21 cellular contexts compared by ENCODE assay signal in genomic region chr3:160150066-160150465, GRCh38.
DNase-seq lines count a peak whose midpoint lies in the region; ATAC-seq, FAIRE-seq and TF ChIP-seq lines count a peak whose summit lies in the region.
"Had no signal": no experiment of that assay in that cellular context is flagged by ENCODE, and none has a peak within 500 bp of the region (broad histone marks: within the 10 kb centered on the region; RNA-seq: fewer than 3 reads in every experiment).

No MANE protein-coding gene starts in this region.

- H3K79me2 ChIP-seq in H1 (ENCODE audit: control insufficient read depth in 1 of 2, insufficient read depth in 2 of 2, low read length in 2 of 2), result no peaks in the 10 kb centered on the region

- H2BK5ac ChIP-seq in H1 (ENCODE audit: low read depth, low read length), result no peak overlapping the region

- no peak overlapping the region for H4K8ac ChIP-seq in H1 (ENCODE audit: extremely low read depth, insufficient read depth, low read length)

- no peak for TF ChIP-seq RAD21 in H1 (IDR thresholded peaks at IDR 0.05 in 1 of 2, conservative IDR thresholded peaks at IDR 0.05 in 1 of 2; ENCODE audit: low read depth in 2 of 2, low read length in 2 of 2)

- 82% methylated on average over 3 of the region's 3 CpGs; no CpG with 5 or more reads in 1 of the 2 experiments for WGBS in H1 (ENCODE audit: extremely low coverage in 1 of 2, insufficient coverage in 1 of 2, insufficient read length in 1 of 2, insufficient replicate concordance in 2 of 2, low coverage in 1 of 2, low lambda C conversion rate in 2 of 2, missing lambda C conversion rate in 1 of 2), 2 experiments

- peaks cover 3% of the 10 kb centered on the region for H3K27me3 Mint-ChIP-seq in CD8-positive, alpha-beta T cell (ENCODE audit: low read depth)

- no peak overlapping the region for H3K4me3 Mint-ChIP-seq in CD8-positive, alpha-beta T cell
- H3K4me3 Mint-ChIP-seq: CD4-positive, CD25-positive, alpha-beta regulatory T cell had no signal

- POLR2A ChIA-PET in H1 (lab: Charles Lee; ENCODE audit: partially characterized antibody), result interaction anchor here (1.7 kb wide), 1 partner anchor 16 kb away, joined by 3 read pairs; no protein-coding TSS in a partner anchor
- POLR2A ChIA-PET in CD8-positive, alpha-beta T cell (lab: Charles Lee), result no interaction called here

- H3K9ac ChIP-seq in H1 (replicated peaks in 1 of 4; ENCODE audit: extremely low read depth in 1 of 4, low read depth in 3 of 4, low read length in 3 of 4), result no peak overlapping the region
- H3K9ac ChIP-seq: BLaER1, SK-N-SH had no signal

- no peak overlapping the region for H3K4me2 ChIP-seq in H1 (ENCODE audit: insufficient read depth in 1 of 2, low read depth in 2 of 2, low read length in 2 of 2)
- H3K4me2 ChIP-seq: BLaER1, SK-N-SH had no signal

- H3K4me1 ChIP-seq in right atrium auricular region, result no peaks in the 10 kb centered on the region
- H3K4me1 ChIP-seq in H1 (replicated peaks in 1 of 4; ENCODE audit: control insufficient read depth in 3 of 4, insufficient read depth in 4 of 4, low read length in 3 of 4), result no peaks in the 10 kb centered on the region
- no peaks in the 10 kb centered on the region for H3K4me1 ChIP-seq in CD8-positive, alpha-beta T cell (ENCODE audit: insufficient read depth, low read length)
- H3K4me1 ChIP-seq: BLaER1, Peyer's patch had no signal

- H3K9me3 Mint-ChIP-seq in CD8-positive, alpha-beta T cell, result no peaks in the 10 kb centered on the region

- H3K36me3 ChIP-seq in right atrium auricular region (no peaks in the 10 kb centered on the region), H1 (ENCODE audit: control insufficient read depth in 2 of 4, insufficient read depth in 4 of 4, low read length in 3 of 4) (no peaks in the 10 kb centered on the region)
- H3K36me3 ChIP-seq in CD8-positive, alpha-beta T cell (ENCODE audit: insufficient read depth, low read length), result no peaks in the 10 kb centered on the region
- H3K36me3 ChIP-seq: BLaER1, MG63, Peyer's patch had no signal

- FAIRE-seq in H1 (lab: Jason Lieb, UNC), result no peak
- no peak for FAIRE-seq in frontal cortex (lab: Jason Lieb, UNC)
- FAIRE-seq: D721Med, GM19239 had no signal

- H3K14ac ChIP-seq in H1 (ENCODE audit: insufficient read length), result no peak overlapping the region

- H3K4ac ChIP-seq in H1 (replicated peaks; ENCODE audit: insufficient read length, low read depth, low read length), result no peak overlapping the region

- H2AFZ ChIP-seq in H1 (ENCODE audit: low read length), result 0 out of 2 replicates have a peak overlapping the region, but pooled peaks have one; percentile 6

- no peaks in the 10 kb centered on the region for H4K20me1 ChIP-seq in H1 (replicated peaks in 1 of 2; ENCODE audit: control insufficient read depth in 1 of 2, insufficient read depth in 2 of 2, low read length in 2 of 2)
- H4K20me1 ChIP-seq: BLaER1 had no signal

- H2BK12ac ChIP-seq in H1 (ENCODE audit: low read depth, low read length), result no peak overlapping the region

- TF ChIP-seq POLR2A in H1 (IDR thresholded peaks at IDR 0.05; ENCODE audit: control extremely low read depth in 1 of 2, low read depth in 2 of 2, low read length in 2 of 2), result no peak

- H3K36me3 Mint-ChIP-seq in CD8-positive, alpha-beta T cell, result no peaks in the 10 kb centered on the region
- H3K36me3 Mint-ChIP-seq: CD4-positive, CD25-positive, alpha-beta regulatory T cell had no signal

- no peaks in the 10 kb centered on the region for H3K79me1 ChIP-seq in H1 (ENCODE audit: low read depth, low read length)

- no peak for TF ChIP-seq EP300 in H1 (IDR thresholded peaks at IDR 0.05; ENCODE audit: borderline replicate concordance in 1 of 2, low read depth in 2 of 2, low read length in 2 of 2)

- H3K27ac ChIP-seq in right atrium auricular region, result peak overlapping the region in 1 of 2 donors; percentile 37
- H3K27ac ChIP-seq in H1 (ENCODE audit: low read depth, low read length), result no peak overlapping the region
- H3K27ac ChIP-seq in CD8-positive, alpha-beta T cell (ENCODE audit: low read depth, low read length), result no peak overlapping the region
- H3K27ac ChIP-seq: BLaER1, Peyer's patch had no signal

- no peaks in the 10 kb centered on the region for H3K23me2 ChIP-seq in H1 (ENCODE audit: low read depth, low read length)

- H3K4me3 ChIP-seq in right atrium auricular region (no peak overlapping the region), H1 (ENCODE audit: extremely low read depth in 1 of 4, insufficient read depth in 2 of 4, low read depth in 3 of 4, low read length in 4 of 4) (no peak overlapping the region), fibroblast of the aortic adventitia (ENCODE audit: low read depth, low read length) (no peak overlapping the region)
- no peak overlapping the region for H3K4me3 ChIP-seq in CD8-positive, alpha-beta T cell (ENCODE audit: low read depth, low read length)
- H3K4me3 ChIP-seq: BLaER1, MG63, Peyer's patch had no signal

- no peak overlapping the region for H3K18ac ChIP-seq in H1 (ENCODE audit: extremely low read depth, low read length)

- no peak overlapping the region for H3K27ac Mint-ChIP-seq in CD8-positive, alpha-beta T cell
- H3K27ac Mint-ChIP-seq: CD4-positive, CD25-positive, alpha-beta regulatory T cell had no signal

- H3K23ac ChIP-seq in H1 (ENCODE audit: insufficient read length), result no peak overlapping the region

- no peak overlapping the region for H2BK120ac ChIP-seq in H1 (replicated peaks; ENCODE audit: low read depth, low read length)

- H2BK20ac ChIP-seq in H1 (ENCODE audit: low read length), result no peak overlapping the region

- H2AK5ac ChIP-seq in H1 (ENCODE audit: low read depth, low read length), result no peak overlapping the region

- intact Hi-C loops in left cardiac atrium (cut with DNase I), result no loop called here
- intact Hi-C loops in CD8-positive, alpha-beta T cell (cut with DNase I, micrococcal nuclease), result no loop called here

- no peaks in the 10 kb centered on the region for H3K9me3 ChIP-seq in right atrium auricular region
- H3K9me3 ChIP-seq in H1 (ENCODE audit: insufficient read depth in 2 of 2, low read depth in 1 of 2, low read length in 1 of 2), result no peaks in the 10 kb centered on the region
- no peaks in the 10 kb centered on the region for H3K9me3 ChIP-seq in CD8-positive, alpha-beta T cell (ENCODE audit: low read length)
- H3K9me3 ChIP-seq: BLaER1, MG63, Peyer's patch, SK-N-SH had no signal

- no peak overlapping the region for H4K5ac ChIP-seq in H1 (ENCODE audit: insufficient read length, low read depth, low read length)

- H2BK15ac ChIP-seq in H1 (ENCODE audit: low read length), result no peak overlapping the region

- CTCF ChIA-PET in H1 (lab: Charles Lee; ENCODE audit: partially characterized antibody), result interaction anchor here (1.4 kb wide), 1 partner anchor 117 kb away, joined by 4 read pairs; no protein-coding TSS in a partner anchor
- CTCF ChIA-PET in CD8-positive, alpha-beta T cell (lab: Charles Lee), result no interaction called here

- H3K27me3 ChIP-seq in right atrium auricular region (no peaks in the 10 kb centered on the region), H1 (replicated peaks in 1 of 4; ENCODE audit: control insufficient read depth in 3 of 4, extremely low read depth in 1 of 4, insufficient read depth in 3 of 4, low read length in 3 of 4) (no peaks in the 10 kb centered on the region)
- H3K27me3 ChIP-seq in CD8-positive, alpha-beta T cell (ENCODE audit: insufficient read depth, low read length), result no peaks in the 10 kb centered on the region
- H3K27me3 ChIP-seq: BLaER1, MG63, Peyer's patch had no signal

- no peak overlapping the region for H4K91ac ChIP-seq in H1 (replicated peaks; ENCODE audit: insufficient read length, low read length)

- no peak for TF ChIP-seq CTCF in right atrium auricular region (IDR thresholded peaks at IDR 0.05)
- TF ChIP-seq CTCF in H1 (IDR thresholded peaks at IDR 0.05; ENCODE audit: control extremely low read depth in 1 of 3, insufficient read depth in 1 of 3, low read depth in 1 of 3, low read length in 3 of 3), result no peak
- no peak for TF ChIP-seq CTCF in fibroblast of the aortic adventitia (IDR thresholded peaks at IDR 0.05; ENCODE audit: insufficient read depth, low read length)
- no peak for TF ChIP-seq CTCF in CD8-positive, alpha-beta T cell (IDR thresholded peaks at IDR 0.05)

- ATAC-seq in left cardiac atrium, result peak in 1 of 2 donors; percentile 79
- ATAC-seq in CD8-positive, alpha-beta T cell, result no peak

- no peaks in the 10 kb centered on the region for H3K4me1 Mint-ChIP-seq in CD8-positive, alpha-beta T cell (ENCODE audit: low read depth)

- no peak overlapping the region for H3K56ac ChIP-seq in H1 (replicated peaks; ENCODE audit: insufficient read length, low read depth, low read length)

- DNase-seq in left cardiac atrium (peak; percentile 51), right atrium auricular region (ENCODE audit: low spot score) (no peak), H1 (ENCODE audit: low read depth in 1 of 2, low spot score in 2 of 2) (no peak), fibroblast of the aortic adventitia (ENCODE audit: low read depth) (peak; percentile 75), frontal cortex (ENCODE audit: low spot score in 2 of 2) (no peak)
- no peak for DNase-seq in stimulated activated CD4-positive, alpha-beta T cell treated with anti-CD3 and anti-CD28 coated beads, Interleukin-1b, Interleukin-23, amount 100 ng/mL, for 48 hours
- no peak for DNase-seq in CD8-positive, alpha-beta T cell
- DNase-seq: CD4-positive, CD25-positive, alpha-beta regulatory T cell; H7; KG1; NCI-H146; NCI-H1930; NCI-H2227 treated with DMSO at 0.1 percent for 48 hours; NCI-H69; Peyer's patch; SIG-M5; SK-N-SH had no signal

TF ChIP-seq in H1, 55 proteins besides CTCF, POLR2A, EP300 and RAD21 (continues in another document):
- no peak for TF ChIP-seq ASH2L (IDR thresholded peaks at IDR 0.05; ENCODE audit: low read length)
- TF ChIP-seq KDM1A (IDR thresholded peaks at IDR 0.05; ENCODE audit: borderline replicate concordance, low read length), result no peak
- no peak for TF ChIP-seq SIN3A (conservative IDR thresholded peaks at IDR 0.05 in 1 of 2, IDR thresholded peaks at IDR 0.05 in 1 of 2; ENCODE audit: low read depth in 1 of 2, low read length in 2 of 2)
- TF ChIP-seq ZNF274 (IDR thresholded peaks at IDR 0.05; ENCODE audit: borderline replicate concordance, extremely low read depth, low read length), result no peak
- no peak for TF ChIP-seq JUN (IDR thresholded peaks at IDR 0.05; ENCODE audit: low read depth, low read length)
- no peak for TF ChIP-seq RXRA (IDR thresholded peaks at IDR 0.05; ENCODE audit: insufficient read depth, low read depth, low read length)
- no peak for TF ChIP-seq RBBP5 (IDR thresholded peaks at IDR 0.05; ENCODE audit: borderline replicate concordance, low read depth, low read length)

Comparison
In these comparisons a context has a peak if more than half of its experiments do, and no peak if none do; other contexts are left out.
1. DNase-seq: peak in left cardiac atrium (single experiment) and fibroblast of the aortic adventitia (single experiment); none in right atrium auricular region (single experiment), H1 (0 of 2), stimulated activated CD4-positive, alpha-beta T cell treated with anti-CD3 and anti-CD28 coated beads, Interleukin-1b, Interleukin-23, amount 100 ng/mL, for 48 hours (single experiment), CD8-positive, alpha-beta T cell (0 of 7) and frontal cortex (0 of 2).